Comparison of ENCODE assay signal across 1 cellular context in genomic region chr3:5165698-5166097, GRCh38.
TF ChIP-seq lines count a peak whose summit lies in the region.

No MANE protein-coding gene starts in this region.

TF ChIP-seq in HepG2, 621 proteins besides CTCF, POLR2A, EP300 and RAD21:
- TF ChIP-seq ZNF367 (CRISPR knock-in tag; IDR thresholded peaks at IDR 0.05; ENCODE audit: borderline replicate concordance) (no peak), PRPF4 (IDR thresholded peaks at IDR 0.05; ENCODE audit: low read depth, low read length, poor library complexity, severe bottlenecking) (no peak), ZXDC (CRISPR knock-in tag; IDR thresholded peaks at IDR 0.05) (no peak), SMAD9 (CRISPR knock-in tag; IDR thresholded peaks at IDR 0.05) (no peak), ATF5 (CRISPR knock-in tag; IDR thresholded peaks at IDR 0.05; ENCODE audit: low read depth) (no peak), DPF2 (CRISPR knock-in tag; IDR thresholded peaks at IDR 0.05; ENCODE audit: borderline replicate concordance, low read depth) (no peak), KAT7 (CRISPR knock-in tag; IDR thresholded peaks at IDR 0.05; ENCODE audit: borderline replicate concordance) (no peak), ZNF354B (CRISPR knock-in tag; IDR thresholded peaks at IDR 0.05) (no peak), ZKSCAN8 (CRISPR knock-in tag; IDR thresholded peaks at IDR 0.05; ENCODE audit: borderline replicate concordance) (no peak), BCL6 (CRISPR knock-in tag; IDR thresholded peaks at IDR 0.05) (no peak), SOX5 (CRISPR knock-in tag; IDR thresholded peaks at IDR 0.05; ENCODE audit: borderline replicate concordance) (no peak), ZNF276 (CRISPR knock-in tag; IDR thresholded peaks at IDR 0.05; ENCODE audit: low read depth) (no peak), SIX1 (CRISPR knock-in tag; IDR thresholded peaks at IDR 0.05; ENCODE audit: borderline replicate concordance) (no peak), GATAD2A (CRISPR knock-in tag; IDR thresholded peaks at IDR 0.05) (no peak), MLXIP (CRISPR knock-in tag; IDR thresholded peaks at IDR 0.05; ENCODE audit: borderline replicate concordance) (no peak), ARID3A (IDR thresholded peaks at IDR 0.05; ENCODE audit: low read depth, low read length) (no peak), MAZ (IDR thresholded peaks at IDR 0.05; ENCODE audit: borderline replicate concordance, low read depth, low read length) (no peak), MAZ (CRISPR knock-in tag; IDR thresholded peaks at IDR 0.05; ENCODE audit: low read depth) (no peak), JUN (CRISPR knock-in tag; IDR thresholded peaks at IDR 0.05) (no peak), ZNF607 (CRISPR knock-in tag; IDR thresholded peaks at IDR 0.05; ENCODE audit: borderline replicate concordance) (no peak), ZNF570 (CRISPR knock-in tag; IDR thresholded peaks at IDR 0.05; ENCODE audit: borderline replicate concordance) (no peak)
